In the genomic region with DNA sequence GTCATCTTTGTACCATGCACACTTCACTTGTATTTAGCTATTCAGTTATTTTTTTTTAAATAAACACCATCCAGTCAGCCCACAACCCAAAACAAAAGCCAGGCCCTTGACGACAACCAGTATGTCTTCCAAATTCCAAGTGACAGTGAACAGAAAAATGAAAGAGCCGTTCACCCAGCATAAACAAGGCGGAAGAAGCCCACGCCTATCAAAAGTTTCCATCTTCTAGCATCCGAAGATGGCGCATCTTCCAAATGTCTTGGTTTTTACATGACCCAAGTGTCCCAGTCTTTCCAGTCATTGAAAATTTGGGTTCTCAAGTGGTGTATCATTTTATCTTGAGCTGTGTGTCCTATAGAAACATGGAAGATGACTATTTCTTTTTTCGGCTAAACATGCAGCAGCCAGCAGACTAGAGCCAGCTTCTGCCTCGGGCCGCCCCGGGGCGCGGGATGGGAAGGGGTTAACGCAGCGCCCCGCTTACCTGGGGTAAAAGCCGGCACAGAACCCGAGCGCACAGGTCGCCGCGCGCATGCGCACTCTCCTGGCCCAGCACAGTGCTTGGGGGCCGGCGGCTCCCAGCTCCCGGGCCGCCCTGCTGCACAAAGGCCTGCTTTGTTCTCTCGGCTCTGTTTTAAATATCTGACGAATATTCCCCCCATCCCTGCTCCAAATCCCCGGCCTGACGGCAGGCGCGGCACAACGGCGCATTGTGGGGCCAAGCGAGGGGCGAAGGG, we compare ENCODE assay signal across 8 cellular contexts.
DNase-seq lines count a peak whose midpoint lies in the region; ATAC-seq, FAIRE-seq and TF ChIP-seq lines count a peak whose summit lies in the region.

No MANE protein-coding gene starts in this region.

- ATAC-seq in HG03025 (IDR thresholded peaks at IDR 0.05; ENCODE audit: low FRiP score, unreplicated experiment): no peak
- ATAC-seq in HG02885 (IDR thresholded peaks at IDR 0.05; ENCODE audit: poor library complexity, unreplicated experiment): no peak

- H3K9me3 ChIP-seq in neural progenitor cell (ENCODE audit: low read depth) (no peaks in the 10 kb centered on the region), suprapubic skin (no peaks in the 10 kb centered on the region)

- peaks cover 12% of the 10 kb centered on the region for H3F3A ChIP-seq in neural progenitor cell (ENCODE audit: low read depth)

- FAIRE-seq in HTR-8/SVneo (lab: Jason Lieb, UNC): peak; percentile 46

- peaks cover 14% of the 10 kb centered on the region for H3K27me3 Mint-ChIP-seq in neural progenitor cell (ENCODE audit: insufficient read depth, low read depth)

- H3K36me3 ChIP-seq in neural progenitor cell: no peaks in the 10 kb centered on the region
- H3K36me3 ChIP-seq in suprapubic skin: no peaks in the 10 kb centered on the region

- H3K4me3 ChIP-seq in neural progenitor cell: peak overlapping the region; percentile 31
- peak overlapping the region; percentile 46 for H3K4me3 ChIP-seq in suprapubic skin

- peak overlapping the region; percentile 70 for H3K4me2 ChIP-seq in neural progenitor cell

- peaks cover 45% of the 10 kb centered on the region for H3K4me1 Mint-ChIP-seq in neural progenitor cell

- H3K36me3 Mint-ChIP-seq in neural progenitor cell: no peaks in the 10 kb centered on the region

- H3K9me3 Mint-ChIP-seq in neural progenitor cell: peaks cover 15% of the 10 kb centered on the region

- no peak overlapping the region for H3K4me3 Mint-ChIP-seq in neural progenitor cell

- no peaks in the 10 kb centered on the region for H3K79me2 ChIP-seq in neural progenitor cell (ENCODE audit: low read depth)

- H3K27ac Mint-ChIP-seq in neural progenitor cell: peak overlapping the region; percentile 10

- no peak for TF ChIP-seq POLR2A in suprapubic skin (IDR thresholded peaks at IDR 0.05)

- no peak for TF ChIP-seq EP300 in suprapubic skin (IDR thresholded peaks at IDR 0.05)

- H4K20me1 ChIP-seq in neural progenitor cell (ENCODE audit: low read depth): no peaks in the 10 kb centered on the region

- WGBS in suprapubic skin: 59% methylated on average over 35 of the region's 37 CpGs

- no peak overlapping the region for H3K27ac ChIP-seq in neural progenitor cell
- peak overlapping the region; percentile 89 for H3K27ac ChIP-seq in suprapubic skin

- DNase-seq in HTR-8/SVneo (ENCODE audit: insufficient read length, low spot score) (no peak), activated T-cell treated with anti-CD3 and anti-CD28 coated beads for 4 hours (peak; percentile 51), foreskin melanocyte (peak; percentile 76), neural progenitor cell (ENCODE audit: low spot score) (peak; percentile 88), suprapubic skin (ENCODE audit: low spot score in 2 of 2) (no peak), kidney glomerular epithelial cell (lab: John Stamatoyannopoulos, UW) (no peak)

- H3K4me1 ChIP-seq in neural progenitor cell: peaks cover 17% of the 10 kb centered on the region
- peaks cover 57% of the 10 kb centered on the region for H3K4me1 ChIP-seq in suprapubic skin

- H2AFZ ChIP-seq in neural progenitor cell (replicated peaks): peak overlapping the region; percentile 67

- TF ChIP-seq CTCF in neural progenitor cell (IDR thresholded peaks at IDR 0.05): no peak
- TF ChIP-seq CTCF in suprapubic skin (IDR thresholded peaks at IDR 0.05): no peak

- no peaks in the 10 kb centered on the region for H3K27me3 ChIP-seq in neural progenitor cell
- no peaks in the 10 kb centered on the region for H3K27me3 ChIP-seq in suprapubic skin

- no peak overlapping the region for H3K9ac ChIP-seq in neural progenitor cell

Comparison
In these comparisons a context has a peak if more than half of its experiments do, and no peak if none do; other contexts are left out.
1. DNase-seq: peak in activated T-cell treated with anti-CD3 and anti-CD28 coated beads for 4 hours (single experiment), foreskin melanocyte (single experiment) and neural progenitor cell (single experiment); none in HTR-8/SVneo (single experiment), suprapubic skin (0 of 2) and kidney glomerular epithelial cell (single experiment).